29 cellular contexts compared by ENCODE assay signal in the genomic region with DNA sequence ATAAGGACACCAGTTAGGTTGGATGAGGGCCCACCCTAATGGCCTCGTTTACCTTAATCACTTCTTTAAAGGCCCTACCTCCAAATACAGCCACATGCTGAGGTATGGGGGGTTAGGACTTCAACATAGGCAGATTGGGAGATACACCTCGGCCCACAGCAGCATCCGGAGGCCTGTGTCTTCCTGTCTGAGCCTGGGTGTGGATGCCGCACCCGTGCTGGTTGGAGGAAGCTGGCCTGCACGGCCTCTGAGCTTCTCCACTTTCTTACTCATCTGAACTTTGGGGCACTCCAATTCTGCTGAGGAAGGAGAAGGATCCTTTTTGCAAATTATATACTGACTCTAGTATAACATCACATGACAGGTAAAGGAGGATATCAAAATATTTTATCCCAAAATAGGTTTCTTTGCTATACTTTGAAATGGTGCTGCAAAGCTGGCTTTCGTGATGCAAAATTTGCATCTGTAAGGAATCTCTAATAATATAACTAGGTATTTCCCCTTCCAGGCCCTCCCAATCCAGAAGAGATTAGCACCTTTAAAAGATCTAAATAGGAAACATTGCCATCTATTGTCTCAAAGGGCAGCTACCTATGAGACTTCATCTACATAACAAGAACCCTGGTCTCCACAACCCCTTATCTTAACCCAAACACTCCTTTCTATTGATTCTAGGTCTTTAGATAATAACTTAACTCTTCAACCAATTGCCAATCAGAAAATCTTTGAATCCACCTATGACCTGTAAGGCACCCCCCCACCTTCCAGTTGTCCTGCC.
"Had no signal": no experiment of that assay in that cellular context is flagged by ENCODE, and none has a peak within 500 bp of the region (broad histone marks: within the 10 kb centered on the region; RNA-seq: fewer than 3 reads in every experiment).

No MANE protein-coding gene starts in this region.

- H2AFZ ChIP-seq: parathyroid adenoma had no signal

- H3K4me3 Mint-ChIP-seq: activated B cell treated with CpG ODN at 0.5 μM for 24 hours; activated CD4-positive, alpha-beta T cell treated with anti-CD3 and anti-CD28 coated beads for 36 hours; activated naive CD8-positive, alpha-beta T cell treated with anti-CD3 and anti-CD28 coated beads for 36 hours; activated T-cell treated with anti-CD3 and anti-CD28 coated beads, Interleukin-2, amount 50 U/mL, for 24 hours; nephron progenitor cell; T-helper 1 cell treated with Interleukin-12 subunit alpha and Interleukin-12 subunit beta and Interleukin-4 antibody, amounts not matched to agents 30 μg/mL and 1 μg/mL, for 36 hours had no signal

- ATAC-seq: activated CD4-positive, alpha-beta T cell treated with anti-CD3 and anti-CD28 coated beads for 36 hours; gastrocnemius medialis; left ventricle myocardium superior; right cardiac atrium had no signal

- H3K27ac ChIP-seq: esophagus muscularis mucosa, gastrocnemius medialis, parathyroid adenoma, thyroid gland had no signal

- H3K79me2 ChIP-seq: parathyroid adenoma had no signal

- H3K27ac Mint-ChIP-seq: activated B cell treated with CpG ODN at 0.5 μM for 24 hours; activated CD4-positive, alpha-beta T cell treated with anti-CD3 and anti-CD28 coated beads for 36 hours; activated naive CD8-positive, alpha-beta T cell treated with anti-CD3 and anti-CD28 coated beads for 36 hours; activated T-cell treated with anti-CD3 and anti-CD28 coated beads, Interleukin-2, amount 50 U/mL, for 24 hours; activated T-helper 2 cell treated with anti-CD3 and anti-CD28 coated beads, Interferon-gamma antibody, Interleukin-2, Interleukin-4, amounts not matched to agents 10 μg/mL and 5 μg/mL and 100 μg/mL, durations not matched to agents 14 hours and 24 hours and 36 hours; nephron progenitor cell; T-helper 1 cell treated with Interleukin-12 subunit alpha and Interleukin-12 subunit beta and Interleukin-4 antibody, amounts not matched to agents 30 μg/mL and 1 μg/mL, for 36 hours had no signal

- DNase-seq: activated B cell treated with CpG ODN at 0.5 μM for 24 hours; activated CD4-positive, alpha-beta T cell treated with anti-CD3 and anti-CD28 coated beads for 36 hours; activated CD4-positive, alpha-beta T cell treated with anti-CD3 and anti-CD28 coated beads, Interleukin-2, amount 50 U/mL, for 4 hours; activated CD8-positive, alpha-beta memory T cell treated with anti-CD3 and anti-CD28 coated beads for 24 hours; activated CD8-positive, alpha-beta memory T cell treated with anti-CD3 and anti-CD28 coated beads, Interleukin-2, amount 50 U/mL, for 4 hours; activated naive CD4-positive, alpha-beta T cell; activated naive CD8-positive, alpha-beta T cell treated with anti-CD3 and anti-CD28 coated beads for 36 hours; activated T-cell treated with anti-CD3 and anti-CD28 coated beads, Interleukin-2, amount 50 U/mL, for 24 hours; central memory CD4-positive, alpha-beta T cell; dermis blood vessel endothelial cell; effector memory CD4-positive, alpha-beta T cell; gastrocnemius medialis; head of caudate nucleus; hypothalamus; left ventricle myocardium superior; mammary epithelial cell; nephron progenitor cell; right cardiac atrium; stimulated activated CD4-positive, alpha-beta T cell treated with anti-CD3 and anti-CD28 coated beads, Interleukin-4, amount 100 ng/mL, for 24 hours; stimulated activated naive CD8-positive, alpha-beta T cell treated with anti-CD3 and anti-CD28 coated beads, Interleukin-15, Interleukin-2, amounts not matched to agents 100 U/mL and 50 U/mL, for 24 hours; substantia nigra; T1000; thyroid gland had no signal

- H3K4me1 Mint-ChIP-seq: activated B cell treated with CpG ODN at 0.5 μM for 24 hours; activated CD4-positive, alpha-beta T cell treated with anti-CD3 and anti-CD28 coated beads for 36 hours; activated naive CD8-positive, alpha-beta T cell treated with anti-CD3 and anti-CD28 coated beads for 36 hours; nephron progenitor cell had no signal

- H3K9me3 Mint-ChIP-seq: activated B cell treated with CpG ODN at 0.5 μM for 24 hours; activated naive CD8-positive, alpha-beta T cell treated with anti-CD3 and anti-CD28 coated beads for 36 hours; activated T-cell treated with anti-CD3 and anti-CD28 coated beads, Interleukin-2, amount 50 U/mL, for 24 hours; activated T-helper 2 cell treated with anti-CD3 and anti-CD28 coated beads, Interferon-gamma antibody, Interleukin-2, Interleukin-4, amounts not matched to agents 10 μg/mL and 5 μg/mL and 100 μg/mL, durations not matched to agents 14 hours and 24 hours and 36 hours; T-helper 1 cell treated with Interleukin-12 subunit alpha and Interleukin-12 subunit beta and Interleukin-4 antibody, amounts not matched to agents 30 μg/mL and 1 μg/mL, for 36 hours had no signal

- H3K9ac ChIP-seq: parathyroid adenoma had no signal

- H3K27me3 ChIP-seq: gastrocnemius medialis, thyroid gland had no signal

- H3K36me3 ChIP-seq: esophagus muscularis mucosa, gastrocnemius medialis, thyroid gland had no signal

- FAIRE-seq: astrocyte, endothelial cell of umbilical vein had no signal

- H3K4me1 ChIP-seq: gastrocnemius medialis, parathyroid adenoma, thyroid gland had no signal

- H3K9me3 ChIP-seq: esophagus muscularis mucosa, gastrocnemius medialis, thyroid gland had no signal

- H3K4me3 ChIP-seq: esophagus muscularis mucosa, gastrocnemius medialis, thyroid gland had no signal
